Comparison of ENCODE assay signal across 1 cellular context in the genomic region with DNA sequence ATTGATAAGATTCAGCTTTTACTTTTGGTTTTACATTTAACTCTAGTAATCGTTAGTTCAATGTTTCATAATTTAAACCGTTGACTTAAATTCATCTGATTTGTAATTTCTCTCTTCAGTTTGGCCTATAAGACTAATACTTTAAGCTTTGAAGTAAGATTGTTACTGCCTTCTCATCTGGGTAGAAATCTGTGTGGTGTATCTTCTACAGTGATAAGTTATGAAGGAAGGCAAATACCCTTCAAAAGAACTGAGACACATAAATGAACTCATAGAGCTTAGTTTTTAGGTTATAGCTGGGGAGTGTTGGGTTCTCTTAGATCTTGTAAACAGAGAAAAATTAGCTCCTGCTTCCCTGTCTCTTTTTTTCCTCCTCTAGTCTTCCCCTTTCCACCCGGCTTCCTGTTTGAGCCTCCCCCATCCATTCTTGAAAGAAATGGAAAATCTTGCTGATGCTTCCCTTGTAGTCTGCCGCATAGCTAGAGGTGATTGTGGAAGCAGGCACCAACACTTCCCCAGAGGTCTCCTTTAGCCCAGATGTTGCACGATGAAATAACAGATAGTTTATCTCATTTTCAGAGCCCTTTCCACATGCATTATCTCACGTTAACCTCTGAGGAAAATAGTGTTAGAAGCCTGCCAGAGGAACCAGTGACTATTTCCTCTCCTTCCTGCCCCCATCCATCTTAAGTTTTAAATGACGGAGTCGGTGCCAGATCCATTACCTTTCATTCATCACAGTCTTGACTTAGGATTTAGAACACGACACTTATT.
TF ChIP-seq lines count a peak whose summit lies in the region.

No MANE protein-coding gene starts in this region.

TF ChIP-seq in GM23338, 12 proteins besides CTCF, POLR2A, EP300 and RAD21 (continued from another document):
- TF ChIP-seq, protein P1, sequence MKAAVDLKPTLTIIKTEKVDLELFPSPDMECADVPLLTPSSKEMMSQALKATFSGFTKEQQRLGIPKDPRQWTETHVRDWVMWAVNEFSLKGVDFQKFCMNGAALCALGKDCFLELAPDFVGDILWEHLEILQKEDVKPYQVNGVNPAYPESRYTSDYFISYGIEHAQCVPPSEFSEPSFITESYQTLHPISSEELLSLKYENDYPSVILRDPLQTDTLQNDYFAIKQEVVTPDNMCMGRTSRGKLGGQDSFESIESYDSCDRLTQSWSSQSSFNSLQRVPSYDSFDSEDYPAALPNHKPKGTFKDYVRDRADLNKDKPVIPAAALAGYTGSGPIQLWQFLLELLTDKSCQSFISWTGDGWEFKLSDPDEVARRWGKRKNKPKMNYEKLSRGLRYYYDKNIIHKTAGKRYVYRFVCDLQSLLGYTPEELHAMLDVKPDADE (IDR thresholded peaks at IDR 0.05) = no peak
- no peak for TF ChIP-seq EZH2 (IDR thresholded peaks at IDR 0.05; ENCODE audit: low read depth, unreplicated experiment)
- TF ChIP-seq, protein P2, sequence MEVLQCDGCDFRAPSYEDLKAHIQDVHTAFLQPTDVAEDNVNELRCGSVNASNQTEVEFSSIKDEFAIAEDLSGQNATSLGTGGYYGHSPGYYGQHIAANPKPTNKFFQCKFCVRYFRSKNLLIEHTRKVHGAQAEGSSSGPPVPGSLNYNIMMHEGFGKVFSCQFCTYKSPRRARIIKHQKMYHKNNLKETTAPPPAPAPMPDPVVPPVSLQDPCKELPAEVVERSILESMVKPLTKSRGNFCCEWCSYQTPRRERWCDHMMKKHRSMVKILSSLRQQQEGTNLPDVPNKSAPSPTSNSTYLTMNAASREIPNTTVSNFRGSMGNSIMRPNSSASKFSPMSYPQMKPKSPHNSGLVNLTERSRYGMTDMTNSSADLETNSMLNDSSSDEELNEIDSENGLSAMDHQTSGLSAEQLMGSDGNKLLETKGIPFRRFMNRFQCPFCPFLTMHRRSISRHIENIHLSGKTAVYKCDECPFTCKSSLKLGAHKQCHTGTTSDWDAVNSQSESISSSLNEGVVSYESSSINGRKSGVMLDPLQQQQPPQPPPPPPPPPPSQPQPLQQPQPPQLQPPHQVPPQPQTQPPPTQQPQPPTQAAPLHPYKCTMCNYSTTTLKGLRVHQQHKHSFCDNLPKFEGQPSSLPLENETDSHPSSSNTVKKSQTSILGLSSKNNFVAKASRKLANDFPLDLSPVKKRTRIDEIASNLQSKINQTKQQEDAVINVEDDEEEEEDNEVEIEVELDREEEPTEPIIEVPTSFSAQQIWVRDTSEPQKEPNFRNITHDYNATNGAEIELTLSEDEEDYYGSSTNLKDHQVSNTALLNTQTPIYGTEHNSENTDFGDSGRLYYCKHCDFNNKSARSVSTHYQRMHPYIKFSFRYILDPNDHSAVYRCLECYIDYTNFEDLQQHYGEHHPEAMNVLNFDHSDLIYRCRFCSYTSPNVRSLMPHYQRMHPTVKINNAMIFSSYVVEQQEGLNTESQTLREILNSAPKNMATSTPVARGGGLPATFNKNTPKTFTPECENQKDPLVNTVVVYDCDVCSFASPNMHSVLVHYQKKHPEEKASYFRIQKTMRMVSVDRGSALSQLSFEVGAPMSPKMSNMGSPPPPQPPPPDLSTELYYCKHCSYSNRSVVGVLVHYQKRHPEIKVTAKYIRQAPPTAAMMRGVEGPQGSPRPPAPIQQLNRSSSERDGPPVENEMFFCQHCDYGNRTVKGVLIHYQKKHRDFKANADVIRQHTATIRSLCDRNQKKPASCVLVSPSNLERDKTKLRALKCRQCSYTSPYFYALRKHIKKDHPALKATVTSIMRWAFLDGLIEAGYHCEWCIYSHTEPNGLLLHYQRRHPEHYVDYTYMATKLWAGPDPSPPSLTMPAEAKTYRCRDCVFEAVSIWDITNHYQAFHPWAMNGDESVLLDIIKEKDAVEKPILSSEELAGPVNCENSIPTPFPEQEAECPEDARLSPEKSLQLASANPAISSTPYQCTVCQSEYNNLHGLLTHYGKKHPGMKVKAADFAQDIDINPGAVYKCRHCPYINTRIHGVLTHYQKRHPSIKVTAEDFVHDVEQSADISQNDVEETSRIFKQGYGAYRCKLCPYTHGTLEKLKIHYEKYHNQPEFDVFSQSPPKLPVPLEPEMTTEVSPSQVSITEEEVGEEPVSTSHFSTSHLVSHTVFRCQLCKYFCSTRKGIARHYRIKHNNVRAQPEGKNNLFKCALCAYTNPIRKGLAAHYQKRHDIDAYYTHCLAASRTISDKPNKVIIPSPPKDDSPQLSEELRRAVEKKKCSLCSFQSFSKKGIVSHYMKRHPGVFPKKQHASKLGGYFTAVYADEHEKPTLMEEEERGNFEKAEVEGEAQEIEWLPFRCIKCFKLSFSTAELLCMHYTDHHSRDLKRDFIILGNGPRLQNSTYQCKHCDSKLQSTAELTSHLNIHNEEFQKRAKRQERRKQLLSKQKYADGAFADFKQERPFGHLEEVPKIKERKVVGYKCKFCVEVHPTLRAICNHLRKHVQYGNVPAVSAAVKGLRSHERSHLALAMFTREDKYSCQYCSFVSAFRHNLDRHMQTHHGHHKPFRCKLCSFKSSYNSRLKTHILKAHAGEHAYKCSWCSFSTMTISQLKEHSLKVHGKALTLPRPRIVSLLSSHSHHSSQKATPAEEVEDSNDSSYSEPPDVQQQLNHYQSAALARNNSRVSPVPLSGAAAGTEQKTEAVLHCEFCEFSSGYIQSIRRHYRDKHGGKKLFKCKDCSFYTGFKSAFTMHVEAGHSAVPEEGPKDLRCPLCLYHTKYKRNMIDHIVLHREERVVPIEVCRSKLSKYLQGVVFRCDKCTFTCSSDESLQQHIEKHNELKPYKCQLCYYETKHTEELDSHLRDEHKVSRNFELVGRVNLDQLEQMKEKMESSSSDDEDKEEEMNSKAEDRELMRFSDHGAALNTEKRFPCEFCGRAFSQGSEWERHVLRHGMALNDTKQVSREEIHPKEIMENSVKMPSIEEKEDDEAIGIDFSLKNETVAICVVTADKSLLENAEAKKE (CRISPR knock-in tag; IDR thresholded peaks at IDR 0.05) = no peak
- TF ChIP-seq JUNB (IDR thresholded peaks at IDR 0.05; ENCODE audit: unreplicated experiment) = no peak
- TF ChIP-seq POLR2AphosphoS5 (IDR thresholded peaks at IDR 0.05; ENCODE audit: low read depth) = no peak
